Comparison of ENCODE assay signal across 12 cellular contexts in genomic region chr7:112572669-112573301, GRCh38.
DNase-seq lines count a peak whose midpoint lies in the region; ATAC-seq and TF ChIP-seq lines count a peak whose summit lies in the region.
"Had no signal": no experiment of that assay in that cellular context is flagged by ENCODE, and none has a peak within 500 bp of the region (broad histone marks: within the 10 kb centered on the region; RNA-seq: fewer than 3 reads in every experiment).

No MANE protein-coding gene starts in this region.

- H3K9me3 ChIP-seq in colonic mucosa: no peaks in the 10 kb centered on the region
- H3K9me3 ChIP-seq in psoas muscle: no peaks in the 10 kb centered on the region
- H3K9me3 ChIP-seq: SJSA1 had no signal

- 22 to 58% (median 38%) methylated on average over 1 of the region's 1 CpG for WGBS in psoas muscle, 3 donors

- H3K27me3 ChIP-seq in colonic mucosa: no peaks in the 10 kb centered on the region
- no peaks in the 10 kb centered on the region for H3K27me3 ChIP-seq in psoas muscle (ENCODE audit: insufficient read depth in 3 of 3, low read length in 2 of 3)
- H3K27me3 ChIP-seq: SJSA1 had no signal

- no peak overlapping the region for H3K4me3 Mint-ChIP-seq in activated T-helper 1 cell treated with anti-CD3 and anti-CD28 coated beads, Interleukin-12 subunit alpha, Interleukin-12 subunit beta, Interleukin-2, Interleukin-4 antibody, amounts not matched to agents 30 ng/mL and 10 ng/mL and 1 ng/mL, durations not matched to agents 14 hours and 24 hours and 36 hours
- H3K4me3 Mint-ChIP-seq: H9 had no signal

- peaks cover 11% of the 10 kb centered on the region for H3K9me3 Mint-ChIP-seq in activated T-helper 1 cell treated with anti-CD3 and anti-CD28 coated beads, Interleukin-12 subunit alpha, Interleukin-12 subunit beta, Interleukin-2, Interleukin-4 antibody, amounts not matched to agents 30 ng/mL and 10 ng/mL and 1 ng/mL, durations not matched to agents 14 hours and 24 hours and 36 hours

- H3K4me1 ChIP-seq in colonic mucosa (no peaks in the 10 kb centered on the region), psoas muscle (peaks cover 14% of the 10 kb centered on the region)
- H3K4me1 ChIP-seq: SJSA1 had no signal

- ATAC-seq in GM18511 (IDR thresholded peaks at IDR 0.05; ENCODE audit: unreplicated experiment) (peak; percentile 45), psoas muscle (peak in 3 of 4 donors; percentile 34 to 56 (median 45))

- no peak for TF ChIP-seq CTCF in colonic mucosa (IDR thresholded peaks at IDR 0.05)
- TF ChIP-seq CTCF in psoas muscle (IDR thresholded peaks at IDR 0.05): no peak
- TF ChIP-seq CTCF in GM10266 (IDR thresholded peaks at IDR 0.05; ENCODE audit: control insufficient read depth, insufficient read depth, low read depth, missing control alignments): no peak

- no peaks in the 10 kb centered on the region for H3K36me3 Mint-ChIP-seq in activated T-helper 1 cell treated with anti-CD3 and anti-CD28 coated beads, Interleukin-12 subunit alpha, Interleukin-12 subunit beta, Interleukin-2, Interleukin-4 antibody, amounts not matched to agents 30 ng/mL and 10 ng/mL and 1 ng/mL, durations not matched to agents 14 hours and 24 hours and 36 hours (ENCODE audit: low read depth)

- H3K27me3 Mint-ChIP-seq in activated T-helper 1 cell treated with anti-CD3 and anti-CD28 coated beads, Interleukin-12 subunit alpha, Interleukin-12 subunit beta, Interleukin-2, Interleukin-4 antibody, amounts not matched to agents 30 ng/mL and 10 ng/mL and 1 ng/mL, durations not matched to agents 14 hours and 24 hours and 36 hours (ENCODE audit: insufficient read depth): peaks cover 4% of the 10 kb centered on the region

- H3K36me3 ChIP-seq in colonic mucosa (no peaks in the 10 kb centered on the region), psoas muscle (ENCODE audit: insufficient read depth in 1 of 2, low read depth in 1 of 2) (no peaks in the 10 kb centered on the region)
- H3K36me3 ChIP-seq: SJSA1 had no signal

- intact Hi-C loops in colonic mucosa (cut with DNase I): loop anchor here (5.0 to 10.0 kb wide), 2 partner anchors 130 to 212 kb away; no protein-coding TSS in a partner anchor
- intact Hi-C loops in psoas muscle (cut with DNase I): no loop called here
- intact Hi-C loops in activated T-helper 1 cell treated with anti-CD3 and anti-CD28 coated beads, Interleukin-12 subunit alpha, Interleukin-12 subunit beta, Interleukin-2, Interleukin-4 antibody, amounts not matched to agents 30 ng/mL and 10 ng/mL and 1 ng/mL, durations not matched to agents 14 hours and 24 hours and 36 hours (cut with micrococcal nuclease): no loop called here

- H3K27ac ChIP-seq in colonic mucosa: peak overlapping the region; percentile 82
- peak overlapping the region; percentile 62 for H3K27ac ChIP-seq in psoas muscle
- H3K27ac ChIP-seq: SJSA1 had no signal

- no peaks in the 10 kb centered on the region for H3K4me1 Mint-ChIP-seq in activated T-helper 1 cell treated with anti-CD3 and anti-CD28 coated beads, Interleukin-12 subunit alpha, Interleukin-12 subunit beta, Interleukin-2, Interleukin-4 antibody, amounts not matched to agents 30 ng/mL and 10 ng/mL and 1 ng/mL, durations not matched to agents 14 hours and 24 hours and 36 hours (ENCODE audit: low read depth)

- DNase-seq in NCI-H2029 treated with DMSO at 0.1 percent for 48 hours (lab: John Stamatoyannopoulos, UW) (peak; percentile 43), colonic mucosa (peak; percentile 80), psoas muscle (no peak), SW 1271 (lab: John Stamatoyannopoulos, UW) (no peak), GM10266 (ENCODE audit: extremely low spot score) (no peak)
- DNase-seq in activated T-helper 1 cell treated with anti-CD3 and anti-CD28 coated beads, Interleukin-12 subunit alpha, Interleukin-12 subunit beta, Interleukin-2, Interleukin-4 antibody, amounts not matched to agents 30 ng/mL and 10 ng/mL and 1 ng/mL, durations not matched to agents 14 hours and 24 hours and 36 hours (ENCODE audit: low spot score): no peak
- no peak for DNase-seq in activated T-cell treated with anti-CD3 and anti-CD28 coated beads, Interleukin-2, amount 50 U/mL, for 48 hours
- DNase-seq: NCI-H1436 treated with DMSO at 0.1 percent for 48 hours; stimulated activated naive CD4-positive, alpha-beta T cell treated with Interleukin-2 at 50 U/mL for 16 hours had no signal

- no peak overlapping the region for H3K4me3 ChIP-seq in colonic mucosa
- H3K4me3 ChIP-seq in psoas muscle: no peak overlapping the region
- H3K4me3 ChIP-seq: SJSA1 had no signal

- H3K9ac ChIP-seq in colonic mucosa (ENCODE audit: low read depth in 2 of 2, low read length in 2 of 2): peak overlapping the region in 1 of 2 donors; percentile 55

- no peak overlapping the region for H3K27ac Mint-ChIP-seq in activated T-helper 1 cell treated with anti-CD3 and anti-CD28 coated beads, Interleukin-12 subunit alpha, Interleukin-12 subunit beta, Interleukin-2, Interleukin-4 antibody, amounts not matched to agents 30 ng/mL and 10 ng/mL and 1 ng/mL, durations not matched to agents 14 hours and 24 hours and 36 hours
- H3K27ac Mint-ChIP-seq: H9 had no signal

Comparison
In these comparisons a context has a peak if more than half of its experiments do, and no peak if none do; other contexts are left out.
1. DNase-seq: peak in NCI-H2029 treated with DMSO at 0.1 percent for 48 hours (single experiment) and colonic mucosa (single experiment); none in psoas muscle (0 of 2), SW 1271 (0 of 2), activated T-helper 1 cell treated with anti-CD3 and anti-CD28 coated beads, Interleukin-12 subunit alpha, Interleukin-12 subunit beta, Interleukin-2, Interleukin-4 antibody, amounts not matched to agents 30 ng/mL and 10 ng/mL and 1 ng/mL, durations not matched to agents 14 hours and 24 hours and 36 hours (single experiment), GM10266 (single experiment) and activated T-cell treated with anti-CD3 and anti-CD28 coated beads, Interleukin-2, amount 50 U/mL, for 48 hours (0 of 2).